1 cellular context compared by ENCODE assay signal in the genomic region with DNA sequence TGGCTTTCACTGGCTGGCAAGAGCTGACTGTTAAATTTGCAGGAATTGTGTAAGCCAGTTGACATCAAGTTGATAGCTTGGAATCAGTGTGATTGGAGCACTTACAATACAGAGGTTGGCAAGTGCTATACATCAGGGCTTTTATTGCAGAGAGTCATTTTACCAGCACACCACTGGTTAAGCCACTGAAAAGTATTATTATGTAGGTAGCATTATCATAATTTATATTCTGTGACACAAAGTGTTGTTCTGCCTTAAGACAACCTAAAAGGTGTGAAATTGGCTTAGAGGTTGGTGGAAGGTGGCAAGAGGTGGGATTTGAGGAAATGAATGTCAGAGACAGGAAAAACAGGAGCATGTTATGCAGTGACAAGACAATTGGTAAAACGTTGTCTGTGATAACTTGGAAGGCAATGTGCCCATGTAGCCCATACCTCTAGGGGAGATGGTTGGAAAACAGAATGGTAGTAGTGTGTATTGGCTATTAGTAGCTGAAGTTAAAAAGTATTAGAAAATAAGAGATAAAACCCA.
TF ChIP-seq lines count a peak whose summit lies in the region.

No MANE protein-coding gene starts in this region.

TF ChIP-seq in SK-N-SH treated with all-trans-retinoic acid at 6 μM for 48 hours, 23 proteins besides CTCF, POLR2A, EP300 and RAD21 (continued from another document):
- TF ChIP-seq, protein P1, sequence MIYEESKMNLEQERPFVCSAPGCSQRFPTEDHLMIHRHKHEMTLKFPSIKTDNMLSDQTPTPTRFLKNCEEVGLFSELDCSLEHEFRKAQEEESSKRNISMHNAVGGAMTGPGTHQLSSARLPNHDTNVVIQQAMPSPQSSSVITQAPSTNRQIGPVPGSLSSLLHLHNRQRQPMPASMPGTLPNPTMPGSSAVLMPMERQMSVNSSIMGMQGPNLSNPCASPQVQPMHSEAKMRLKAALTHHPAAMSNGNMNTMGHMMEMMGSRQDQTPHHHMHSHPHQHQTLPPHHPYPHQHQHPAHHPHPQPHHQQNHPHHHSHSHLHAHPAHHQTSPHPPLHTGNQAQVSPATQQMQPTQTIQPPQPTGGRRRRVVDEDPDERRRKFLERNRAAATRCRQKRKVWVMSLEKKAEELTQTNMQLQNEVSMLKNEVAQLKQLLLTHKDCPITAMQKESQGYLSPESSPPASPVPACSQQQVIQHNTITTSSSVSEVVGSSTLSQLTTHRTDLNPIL (CRISPR knock-in tag; IDR thresholded peaks at IDR 0.05; ENCODE audit: low read depth), result no peak
- no peak for TF ChIP-seq RARB (CRISPR knock-in tag; IDR thresholded peaks at IDR 0.05)
- TF ChIP-seq ZFP3 (CRISPR knock-in tag; IDR thresholded peaks at IDR 0.05), result no peak
